1 cellular context compared by ENCODE assay signal in genomic region chr7:155951554-155952158, GRCh38.
TF ChIP-seq lines count a peak whose summit lies in the region.

No MANE protein-coding gene starts in this region.

TF ChIP-seq in HepG2, 621 proteins besides CTCF, POLR2A, EP300 and RAD21 (continued from another document and continues in another):
- TF ChIP-seq ZHX2 (IDR thresholded peaks at IDR 0.05; ENCODE audit: low read depth) (0 out of 2 replicates have a peak, but pooled peaks have one; percentile 48), ZHX2 (CRISPR knock-in tag; IDR thresholded peaks at IDR 0.05; ENCODE audit: borderline replicate concordance) (no peak), ZNF567 (CRISPR knock-in tag; IDR thresholded peaks at IDR 0.05; ENCODE audit: borderline replicate concordance) (no peak), GATAD1 (CRISPR knock-in tag; IDR thresholded peaks at IDR 0.05) (peak; percentile 75), CC2D1A (CRISPR knock-in tag; IDR thresholded peaks at IDR 0.05) (no peak), SMARCE1 (IDR thresholded peaks at IDR 0.05; ENCODE audit: borderline replicate concordance) (no peak), ZNF687 (CRISPR knock-in tag; IDR thresholded peaks at IDR 0.05) (peak; percentile 93), ELF4 (CRISPR knock-in tag; IDR thresholded peaks at IDR 0.05; ENCODE audit: borderline replicate concordance) (no peak), DMTF1 (CRISPR knock-in tag; IDR thresholded peaks at IDR 0.05) (no peak), AKAP8 (CRISPR knock-in tag; IDR thresholded peaks at IDR 0.05) (no peak), ZNF619 (CRISPR knock-in tag; IDR thresholded peaks at IDR 0.05) (no peak), ZNF770 (CRISPR knock-in tag; IDR thresholded peaks at IDR 0.05) (peak; percentile 67), ZBTB43 (CRISPR knock-in tag; conservative IDR thresholded peaks at IDR 0.05) (peak; percentile 88), THAP9 (CRISPR knock-in tag; IDR thresholded peaks at IDR 0.05; ENCODE audit: borderline replicate concordance) (no peak), ZNF296 (CRISPR knock-in tag; conservative IDR thresholded peaks at IDR 0.05) (no peak), ZNF143 (CRISPR knock-in tag; IDR thresholded peaks at IDR 0.05) (no peak), RERE (CRISPR knock-in tag; IDR thresholded peaks at IDR 0.05; ENCODE audit: low read depth) (peak; percentile 85), FUBP1 (CRISPR knock-in tag; IDR thresholded peaks at IDR 0.05; ENCODE audit: borderline replicate concordance) (no peak), KLF15 (CRISPR knock-in tag; IDR thresholded peaks at IDR 0.05; ENCODE audit: borderline replicate concordance) (no peak), ZSCAN9 (CRISPR knock-in tag; IDR thresholded peaks at IDR 0.05; ENCODE audit: borderline replicate concordance) (peak; percentile 85), ZNF709 (CRISPR knock-in tag; IDR thresholded peaks at IDR 0.05) (no peak), ZNF451 (CRISPR knock-in tag; IDR thresholded peaks at IDR 0.05) (peak; percentile 48; the same call in 1 of the 2 replicates), ZNF75D (CRISPR knock-in tag; IDR thresholded peaks at IDR 0.05; ENCODE audit: borderline replicate concordance) (no peak)
